Comparison of ENCODE assay signal across 8 cellular contexts in genomic region chr19:5968431-5969373, GRCh38. TPM values are rescaled to one million over a fixed set of nuclear protein-coding genes. Genes with fewer than 3 reads are reported as not detected.
DNase-seq lines count a peak whose midpoint lies in the region.

No MANE protein-coding gene starts in this region.

- peak overlapping the region; percentile 84 for H3K4me2 ChIP-seq in BLaER1

- H3K9me3 ChIP-seq in BLaER1: no peaks in the 10 kb centered on the region
- no peaks in the 10 kb centered on the region for H3K9me3 ChIP-seq in muscle layer of duodenum (ENCODE audit: control insufficient read depth in 1 of 2, low read length in 2 of 2)

- peak overlapping the region; percentile 64 for H3K9ac ChIP-seq in BLaER1

- DNase-seq in NCI-H2196 (lab: John Stamatoyannopoulos, UW; ENCODE audit: unreplicated experiment): peak; percentile 79
- DNase-seq in G401 (ENCODE audit: low spot score): no peak
- no peak for DNase-seq in mucosa of gallbladder (ENCODE audit: low spot score)
- DNase-seq in SW 1271 (lab: John Stamatoyannopoulos, UW): no peak
- no peak for DNase-seq in COR-L47 (lab: John Stamatoyannopoulos, UW)

- no peaks in the 10 kb centered on the region for H3K27me3 ChIP-seq in BLaER1
- no peaks in the 10 kb centered on the region for H3K27me3 ChIP-seq in muscle layer of duodenum (ENCODE audit: low read depth, low read length)

- in situ Hi-C loops in G401 (cut with HindIII; ENCODE audit: low sequenced_read_pairs): no loop called here

- peak overlapping the region; percentile 32; the same call in 1 of the 2 replicates for H3K4me3 ChIP-seq in BLaER1
- H3K4me3 ChIP-seq in muscle layer of duodenum (ENCODE audit: low read depth in 1 of 2, low read length in 2 of 2): no peak overlapping the region

- H4K20me1 ChIP-seq in BLaER1: peaks cover 99% of the 10 kb centered on the region

- peaks cover 97% of the 10 kb centered on the region for H3K4me1 ChIP-seq in BLaER1
- peaks cover 29 to 55% of the 10 kb centered on the region in 2 donors for H3K4me1 ChIP-seq in muscle layer of duodenum (ENCODE audit: control insufficient read depth in 1 of 2, insufficient read depth in 2 of 2, low read length in 2 of 2)

- H3K27ac ChIP-seq in BLaER1 (peak overlapping the region; percentile 61), cingulate gyrus (ENCODE audit: low read depth, low read length) (peak overlapping the region; percentile 93), muscle layer of duodenum (ENCODE audit: low read length) (peak overlapping the region; percentile 7)

- peaks cover 65% of the 10 kb centered on the region for H3K36me3 ChIP-seq in BLaER1
- peaks cover 0 to 5% of the 10 kb centered on the region in 2 donors for H3K36me3 ChIP-seq in muscle layer of duodenum (ENCODE audit: control insufficient read depth in 1 of 2, insufficient read depth in 2 of 2, low read length in 2 of 2)

RNA-seq across cellular contexts. Expression of gene RANBP3, which starts 9.2 kb away (rescaled TPM):
- total RNA-seq in G401 (2014; rRNA removed; shearing (Covaris generic)): 55.2 and 71.9 TPM in 2 replicates
- 75.5 TPM for total RNA-seq in mucosa of gallbladder

RNA-seq across cellular contexts. Expression of gene CAPS, which starts 54.6 kb away (rescaled TPM):
- 0.31 and 5.8 TPM in 2 replicates for total RNA-seq in G401 (2014; rRNA removed; shearing (Covaris generic))
- total RNA-seq in mucosa of gallbladder: 82.5 TPM

Comparison
In these comparisons a context has a peak if more than half of its experiments do, and no peak if none do; other contexts are left out.
1. H3K27ac ChIP-seq: peak in every context shown above with its lines; median percentile 93 in cingulate gyrus; 61 in BLaER1; 7 in muscle layer of duodenum.
2. RNA of gene CAPS, which starts 54.6 kb away (total RNA-seq): 82.5 TPM in mucosa of gallbladder (single experiment); 0.31 to 5.8 TPM in G401; every median in the first group is over 10 times any median in the second.